ENCODE assay signal across 24 cellular contexts in the genomic region with DNA sequence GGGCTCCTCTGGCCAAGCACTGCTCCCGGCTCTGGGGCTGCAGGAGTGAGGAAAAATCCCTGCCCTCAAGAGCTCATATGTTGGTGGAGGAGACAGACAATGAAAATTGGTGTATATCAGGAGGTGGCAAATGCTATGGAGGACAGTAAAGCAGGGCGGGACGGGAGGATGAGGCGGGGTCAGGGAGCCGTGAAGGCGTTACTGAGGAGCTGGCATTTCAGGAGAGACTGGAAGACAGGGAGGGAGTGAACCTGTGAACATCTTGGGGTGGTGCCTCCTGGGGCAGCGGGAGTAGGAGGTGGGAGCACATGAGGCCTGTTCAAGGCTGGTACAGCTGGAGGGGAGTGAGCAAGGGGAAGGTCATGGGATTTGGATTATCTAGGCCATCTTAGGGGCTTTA. TPM values are rescaled to one million over a fixed set of nuclear protein-coding genes. Genes with fewer than 3 reads are reported as not detected.
DNase-seq lines count a peak whose midpoint lies in the region; TF ChIP-seq lines count a peak whose summit lies in the region.
"Had no signal": no experiment of that assay in that cellular context is flagged by ENCODE, and none has a peak within 500 bp of the region (broad histone marks: within the 10 kb centered on the region; RNA-seq: fewer than 3 reads in every experiment).

No MANE protein-coding gene starts in this region.

- H3K36me3 Mint-ChIP-seq in brain = peaks cover 20% of the 10 kb centered on the region

- 90% methylated on average over 7 of the region's 7 CpGs for WGBS in liver

- H3K9me3 ChIP-seq in liver (ENCODE audit: control insufficient read depth in 4 of 4, low read length in 3 of 4) (no peaks in the 10 kb centered on the region), tibial artery (no peaks in the 10 kb centered on the region)
- H3K9me3 ChIP-seq: ascending aorta had no signal

- H3K27me3 ChIP-seq in liver (ENCODE audit: control insufficient read depth in 4 of 4, insufficient read depth in 4 of 4, low read length in 3 of 4) (no peaks in the 10 kb centered on the region), tibial artery (no peaks in the 10 kb centered on the region), brain microvascular endothelial cell (replicated peaks) (no peaks in the 10 kb centered on the region)
- H3K27me3 ChIP-seq: ascending aorta had no signal

- peaks cover 12 to 27% (median 14%) of the 10 kb centered on the region in 5 experiments for H3K9me3 Mint-ChIP-seq in brain

- peak overlapping the region in 1 of 5 experiments; percentile 30 for H3K4me3 Mint-ChIP-seq in brain
- H3K4me3 Mint-ChIP-seq: activated naive CD8-positive, alpha-beta T cell treated with anti-CD3 and anti-CD28 coated beads for 36 hours; CD4-positive, alpha-beta T cell; T-helper 1 cell treated with Interleukin-12 subunit alpha and Interleukin-12 subunit beta and Interleukin-4 antibody, amounts not matched to agents 30 μg/mL and 1 μg/mL, for 36 hours had no signal

- TF ChIP-seq CTCF in brain (conservative IDR thresholded peaks at IDR 0.05) = no peak
- no peak for TF ChIP-seq CTCF in liver (IDR thresholded peaks at IDR 0.05; ENCODE audit: low read depth, low read length, missing input control)
- no peak for TF ChIP-seq CTCF in tibial artery (IDR thresholded peaks at IDR 0.05)
- no peak for TF ChIP-seq CTCF in brain microvascular endothelial cell (IDR thresholded peaks at IDR 0.05; ENCODE audit: low read depth, low read length, missing control alignments)

- H3K4me1 ChIP-seq in liver (ENCODE audit: control insufficient read depth in 4 of 4, insufficient read depth in 4 of 4, low read length in 3 of 4) = peaks cover 30 to 79% (median 67%) of the 10 kb centered on the region in 4 donors
- peaks cover 0 to 74% (median 44%) of the 10 kb centered on the region in 4 donors for H3K4me1 ChIP-seq in tibial artery

- in situ Hi-C loops in G401 (cut with HindIII; ENCODE audit: low sequenced_read_pairs) (no loop called here), brain microvascular endothelial cell (cut with HindIII; ENCODE audit: low pct_ligation_motif_present, low sequenced_read_pairs) (no loop called here)

- H3K27ac ChIP-seq in liver (ENCODE audit: low read depth in 1 of 2, low read length in 2 of 2) = peak overlapping the region; percentile 75 to 82
- peak overlapping the region; percentile 58 to 61 for H3K27ac ChIP-seq in tibial artery
- H3K27ac ChIP-seq in brain microvascular endothelial cell = no peak overlapping the region
- H3K27ac ChIP-seq: ascending aorta had no signal

- H3K4me3 ChIP-seq in liver (ENCODE audit: low read depth in 1 of 3, low read length in 3 of 3) = no peak overlapping the region
- H3K4me3 ChIP-seq in tibial artery = no peak overlapping the region
- no peak overlapping the region for H3K4me3 ChIP-seq in brain microvascular endothelial cell (ENCODE audit: low read depth, low read length)
- H3K4me3 ChIP-seq: ascending aorta had no signal

- H3K27ac Mint-ChIP-seq in brain = peak overlapping the region; percentile 49 to 89 (median 61)
- H3K27ac Mint-ChIP-seq: activated naive CD8-positive, alpha-beta T cell treated with anti-CD3 and anti-CD28 coated beads for 36 hours; CD4-positive, alpha-beta T cell; T-helper 1 cell treated with Interleukin-12 subunit alpha and Interleukin-12 subunit beta and Interleukin-4 antibody, amounts not matched to agents 30 μg/mL and 1 μg/mL, for 36 hours had no signal

- DNase-seq in NCI-H524 (lab: John Stamatoyannopoulos, UW) (peak; percentile 46 to 75), tibial artery (no peak), dermis blood vessel endothelial cell (no peak), NCI-H510A treated with DMSO at 0.1 percent for 48 hours (lab: John Stamatoyannopoulos, UW) (no peak), G401 (ENCODE audit: low spot score) (no peak), brain microvascular endothelial cell (no peak)
- DNase-seq: activated effector memory CD4-positive, alpha-beta T cell treated with Interleukin-2 at 50 U/mL for 16 hours; activated naive CD8-positive, alpha-beta T cell treated with anti-CD3 and anti-CD28 coated beads for 36 hours; activated T-cell treated with anti-CD3 and anti-CD28 coated beads for 4 hours; CD4-positive, alpha-beta T cell; central memory CD4-positive, alpha-beta T cell; DMS 273 treated with DMSO at 0.1 percent for 48 hours; EL; GOT3; NCI-H1105 treated with DMSO at 0.1 percent for 48 hours; NCI-H2029 treated with DMSO at 0.1 percent for 48 hours; NCI-H2227 treated with DMSO at 0.1 percent for 48 hours; NCI-H774; stimulated activated CD4-positive, alpha-beta T cell treated with anti-CD3 and anti-CD28 coated beads, Interleukin-12 subunit alpha, Interleukin-12 subunit beta, amount 100 ng/mL, for 4 hours; stimulated activated CD4-positive, alpha-beta T cell treated with anti-CD3 and anti-CD28 coated beads, Interleukin-4, amount 100 ng/mL, for 1 hour had no signal

- H3K27me3 Mint-ChIP-seq in brain = peaks cover 3% of the 10 kb centered on the region

- intact Hi-C loops in tibial artery (cut with DNase I; ENCODE audit: low total_unique reads) = no loop called here

- TF ChIP-seq RAD21 in liver (IDR thresholded peaks at IDR 0.05) = no peak

- no peak overlapping the region for H3K9ac ChIP-seq in liver (ENCODE audit: low read depth in 1 of 2, low read length in 2 of 2)

- H3K4me1 Mint-ChIP-seq in brain = peaks cover 54% of the 10 kb centered on the region
- H3K4me1 Mint-ChIP-seq: activated naive CD8-positive, alpha-beta T cell treated with anti-CD3 and anti-CD28 coated beads for 36 hours had no signal

- H3K36me3 ChIP-seq in liver (ENCODE audit: control insufficient read depth in 4 of 4, insufficient read depth in 3 of 4, low read depth in 1 of 4, low read length in 3 of 4) (peaks cover 0 to 5% (median 0%) of the 10 kb centered on the region in 4 donors), tibial artery (no peaks in the 10 kb centered on the region), brain microvascular endothelial cell (replicated peaks) (no peaks in the 10 kb centered on the region)
- H3K36me3 ChIP-seq: ascending aorta had no signal

TF ChIP-seq in liver, 16 proteins besides CTCF, POLR2A, EP300 and RAD21:
- TF ChIP-seq FOXA1 (IDR thresholded peaks at IDR 0.05) (no peak), TAF1 (conservative IDR thresholded peaks at IDR 0.05) (no peak), SP1 (IDR thresholded peaks at IDR 0.05) (no peak), HNF4A (conservative IDR thresholded peaks at IDR 0.05) (no peak), HNF4G (IDR thresholded peaks at IDR 0.05) (no peak), MAX (IDR thresholded peaks at IDR 0.05) (no peak), JUND (IDR thresholded peaks at IDR 0.05) (no peak), YY1 (IDR thresholded peaks at IDR 0.05) (no peak), EGR1 (IDR thresholded peaks at IDR 0.05; ENCODE audit: low read depth in 2 of 2) (no peak), FOXA2 (IDR thresholded peaks at IDR 0.05) (no peak)
- TF ChIP-seq, protein P1, sequence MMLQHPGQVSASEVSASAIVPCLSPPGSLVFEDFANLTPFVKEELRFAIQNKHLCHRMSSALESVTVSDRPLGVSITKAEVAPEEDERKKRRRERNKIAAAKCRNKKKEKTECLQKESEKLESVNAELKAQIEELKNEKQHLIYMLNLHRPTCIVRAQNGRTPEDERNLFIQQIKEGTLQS (IDR thresholded peaks at IDR 0.05) = no peak
- TF ChIP-seq, protein P2, sequence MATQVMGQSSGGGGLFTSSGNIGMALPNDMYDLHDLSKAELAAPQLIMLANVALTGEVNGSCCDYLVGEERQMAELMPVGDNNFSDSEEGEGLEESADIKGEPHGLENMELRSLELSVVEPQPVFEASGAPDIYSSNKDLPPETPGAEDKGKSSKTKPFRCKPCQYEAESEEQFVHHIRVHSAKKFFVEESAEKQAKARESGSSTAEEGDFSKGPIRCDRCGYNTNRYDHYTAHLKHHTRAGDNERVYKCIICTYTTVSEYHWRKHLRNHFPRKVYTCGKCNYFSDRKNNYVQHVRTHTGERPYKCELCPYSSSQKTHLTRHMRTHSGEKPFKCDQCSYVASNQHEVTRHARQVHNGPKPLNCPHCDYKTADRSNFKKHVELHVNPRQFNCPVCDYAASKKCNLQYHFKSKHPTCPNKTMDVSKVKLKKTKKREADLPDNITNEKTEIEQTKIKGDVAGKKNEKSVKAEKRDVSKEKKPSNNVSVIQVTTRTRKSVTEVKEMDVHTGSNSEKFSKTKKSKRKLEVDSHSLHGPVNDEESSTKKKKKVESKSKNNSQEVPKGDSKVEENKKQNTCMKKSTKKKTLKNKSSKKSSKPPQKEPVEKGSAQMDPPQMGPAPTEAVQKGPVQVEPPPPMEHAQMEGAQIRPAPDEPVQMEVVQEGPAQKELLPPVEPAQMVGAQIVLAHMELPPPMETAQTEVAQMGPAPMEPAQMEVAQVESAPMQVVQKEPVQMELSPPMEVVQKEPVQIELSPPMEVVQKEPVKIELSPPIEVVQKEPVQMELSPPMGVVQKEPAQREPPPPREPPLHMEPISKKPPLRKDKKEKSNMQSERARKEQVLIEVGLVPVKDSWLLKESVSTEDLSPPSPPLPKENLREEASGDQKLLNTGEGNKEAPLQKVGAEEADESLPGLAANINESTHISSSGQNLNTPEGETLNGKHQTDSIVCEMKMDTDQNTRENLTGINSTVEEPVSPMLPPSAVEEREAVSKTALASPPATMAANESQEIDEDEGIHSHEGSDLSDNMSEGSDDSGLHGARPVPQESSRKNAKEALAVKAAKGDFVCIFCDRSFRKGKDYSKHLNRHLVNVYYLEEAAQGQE (IDR thresholded peaks at IDR 0.05) = no peak

RNA-seq across cellular contexts. Expression of gene TSPAN9, which starts 26.6 kb away (rescaled TPM):
- 9.1 TPM for polyA plus RNA-seq in brain (ENCODE audit: insufficient read depth, low read depth, low replicate concordance)
- 10 to 100 TPM; 29.0 to 62.9 TPM for total RNA-seq in liver
- 10 to 100 TPM; 17.4 to 39.3 TPM for polyA plus RNA-seq in liver
- 70.8 and 125 TPM in 2 replicates for total RNA-seq in dermis blood vessel endothelial cell
- 18.8 and 19.1 TPM in 2 replicates for total RNA-seq in G401 (2014; rRNA removed; shearing (Covaris generic))

Comparison
In these comparisons a context has a peak if more than half of its experiments do, and no peak if none do; other contexts are left out.
1. DNase-seq: peak in NCI-H524 (2 of 2); none in tibial artery (0 of 2), dermis blood vessel endothelial cell (single experiment), NCI-H510A treated with DMSO at 0.1 percent for 48 hours (single experiment), G401 (single experiment) and brain microvascular endothelial cell (single experiment).